ENCODE assay signal across 24 cellular contexts in the genomic region with DNA sequence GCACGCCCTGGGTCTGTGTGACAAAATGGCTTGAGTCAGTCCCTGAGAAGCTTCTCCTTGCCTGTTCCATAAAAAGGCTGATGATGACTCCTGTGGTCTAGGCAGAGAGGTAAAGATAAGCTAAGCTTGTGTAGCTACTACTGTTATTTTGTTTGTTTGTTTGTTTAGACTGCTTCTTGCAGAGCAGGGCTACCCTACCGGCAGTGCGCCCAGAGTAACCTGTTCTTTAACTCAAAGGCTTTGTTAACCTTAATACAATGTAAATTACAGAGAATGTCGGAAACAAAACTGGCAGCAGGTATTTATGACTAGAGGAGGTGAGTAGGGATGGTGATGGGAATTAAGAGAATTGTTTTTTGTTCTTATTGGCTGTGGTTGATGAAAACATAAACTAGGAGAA.
A peak's percentile ranks its signal among the peaks of the same experiment; 100 is the strongest.
DNase-seq lines count a peak whose midpoint lies in the region; ATAC-seq, FAIRE-seq and TF ChIP-seq lines count a peak whose summit lies in the region.
"Had no signal": no experiment of that assay in that cellular context is flagged by ENCODE, and none has a peak within 500 bp of the region (broad histone marks: within the 10 kb centered on the region; RNA-seq: fewer than 3 reads in every experiment).

No MANE protein-coding gene starts in this region.

- H4K5ac ChIP-seq in H9 (ENCODE audit: insufficient read length, low read depth, low read length): no peak overlapping the region
- H4K5ac ChIP-seq in H1 (ENCODE audit: insufficient read length, low read depth, low read length): no peak overlapping the region

- H3K23me2 ChIP-seq in H9 (ENCODE audit: insufficient read length, low read depth, low read length, poor library complexity, severe bottlenecking) (peaks cover 3% of the 10 kb centered on the region), H1 (ENCODE audit: low read depth, low read length) (no peaks in the 10 kb centered on the region)

- H3K27ac Mint-ChIP-seq in natural killer cell: peak overlapping the region; percentile 55 to 77
- peak overlapping the region in 1 of 2 donors; percentile 69 for H3K27ac Mint-ChIP-seq in natural killer cell treated with Interleukin-12 subunit alpha and Interleukin-12 subunit beta and Interleukin-15 and Interleukin-18, amount 100 ng/mL, for 72 hours
- peak overlapping the region; percentile 22 to 73 (median 42); a peak in 3 of 7 replicates for H3K27ac Mint-ChIP-seq in H9
- H3K27ac Mint-ChIP-seq: IgD-negative memory B cell had no signal

- H3K56ac ChIP-seq in H9 (ENCODE audit: insufficient read length, low read depth, low read length): no peak overlapping the region
- H3K56ac ChIP-seq in H1 (replicated peaks; ENCODE audit: insufficient read length, low read depth, low read length): no peak overlapping the region

- H3K27me3 Mint-ChIP-seq in natural killer cell (ENCODE audit: low read depth in 2 of 2): no peaks in the 10 kb centered on the region
- H3K27me3 Mint-ChIP-seq in natural killer cell treated with Interleukin-12 subunit alpha and Interleukin-12 subunit beta and Interleukin-15 and Interleukin-18, amount 100 ng/mL, for 72 hours: no peaks in the 10 kb centered on the region
- no peaks in the 10 kb centered on the region for H3K27me3 Mint-ChIP-seq in H9 (ENCODE audit: low read depth)
- H3K27me3 Mint-ChIP-seq: CD4-positive, CD25-positive, alpha-beta regulatory T cell; IgD-negative memory B cell had no signal

- H2BK120ac ChIP-seq in H9 (ENCODE audit: low read depth, low read length, poor library complexity, severe bottlenecking) (no peak overlapping the region), H1 (replicated peaks; ENCODE audit: low read depth, low read length) (no peak overlapping the region)

- peaks cover 4% of the 10 kb centered on the region for H3K79me1 ChIP-seq in H9 (ENCODE audit: insufficient read depth, low read depth, low read length, poor library complexity, severe bottlenecking)
- peaks cover 3% of the 10 kb centered on the region; the same call in 1 of the 2 replicates for H3K79me1 ChIP-seq in H1 (ENCODE audit: low read depth, low read length)

- FAIRE-seq in H1 (lab: Jason Lieb, UNC): peak; percentile 58
- FAIRE-seq: G401.6, GM18507, RCC 7860 had no signal

- H3K4ac ChIP-seq in H9 (ENCODE audit: low read depth, low read length) (no peak overlapping the region), H1 (replicated peaks; ENCODE audit: insufficient read length, low read depth, low read length) (no peak overlapping the region)

- H3K36me3 Mint-ChIP-seq in natural killer cell (no peaks in the 10 kb centered on the region), H9 (ENCODE audit: insufficient read depth in 1 of 3, low read depth in 3 of 3) (peaks cover 0 to 6% (median 4%) of the 10 kb centered on the region in 3 experiments; a peak in 5 of 7 replicates)
- peaks cover 4% of the 10 kb centered on the region for H3K36me3 Mint-ChIP-seq in natural killer cell treated with Interleukin-12 subunit alpha and Interleukin-12 subunit beta and Interleukin-15 and Interleukin-18, amount 100 ng/mL, for 72 hours

- H3K9me3 Mint-ChIP-seq in natural killer cell (no peaks in the 10 kb centered on the region), H9 (peaks cover 0 to 3% of the 10 kb centered on the region in 2 experiments; a peak in 2 of 5 replicates)
- no peaks in the 10 kb centered on the region for H3K9me3 Mint-ChIP-seq in natural killer cell treated with Interleukin-12 subunit alpha and Interleukin-12 subunit beta and Interleukin-15 and Interleukin-18, amount 100 ng/mL, for 72 hours

- H3K9me3 ChIP-seq in H9 (ENCODE audit: control insufficient read depth, low read depth, low read length): no peaks in the 10 kb centered on the region
- peaks cover 0 to 2% of the 10 kb centered on the region in 2 experiments; a peak in 1 of 4 replicates for H3K9me3 ChIP-seq in H1 (ENCODE audit: insufficient read depth in 2 of 2, low read depth in 1 of 2, low read length in 1 of 2)
- H3K9me3 ChIP-seq in stomach: no peaks in the 10 kb centered on the region
- H3K9me3 ChIP-seq: BE2C, SJSA1 had no signal

- H4K91ac ChIP-seq in H9 (ENCODE audit: insufficient read length, low read depth, low read length) (no peak overlapping the region), H1 (replicated peaks; ENCODE audit: insufficient read length, low read length) (no peak overlapping the region)

- ATAC-seq in natural killer cell (no peak), GM21717 (IDR thresholded peaks at IDR 0.05; ENCODE audit: unreplicated experiment) (no peak)
- ATAC-seq in natural killer cell treated with Interleukin-12 subunit alpha and Interleukin-12 subunit beta and Interleukin-15 and Interleukin-18, amount 100 ng/mL, for 72 hours: no peak

- CTCF ChIA-PET in H1 (lab: Charles Lee; ENCODE audit: partially characterized antibody): interaction anchor here (1.0 to 2.7 kb wide), 4 partner anchors 8 to 279 kb away, joined by 3 to 8 read pairs (median 3); no protein-coding TSS in a partner anchor

- DNase-seq in natural killer cell (no peak), H9 (no peak), H1 (ENCODE audit: low read depth in 1 of 2, low spot score in 2 of 2) (no peak), stomach (no peak), occipital lobe (lab: John Stamatoyannopoulos, UW) (no peak), iPS-NIHi11 (ENCODE audit: low spot score) (no peak)
- DNase-seq in natural killer cell treated with Interleukin-12 subunit alpha and Interleukin-12 subunit beta and Interleukin-15 and Interleukin-18, amount 100 ng/mL, for 72 hours (ENCODE audit: low spot score): no peak
- DNase-seq: BE2C; Calu3; CD4-positive, CD25-positive, alpha-beta regulatory T cell; DMS153; GOT3; Karpas-422; NCI-H1694; NCI-H2081; NCI-H2171; NCI-H524 treated with DMSO at 0.1 percent for 48 hours; OCI-M1 had no signal

- no peak overlapping the region for H2AFZ ChIP-seq in H9 (ENCODE audit: low read length)
- H2AFZ ChIP-seq in H1 (ENCODE audit: low read length): no peak overlapping the region

- H3K9ac ChIP-seq in H9 (ENCODE audit: extremely low read depth, insufficient read length, low read length) (no peak overlapping the region), H1 (replicated peaks in 1 of 4; ENCODE audit: extremely low read depth in 1 of 4, low read depth in 3 of 4, low read length in 3 of 4) (no peak overlapping the region)

- no peak overlapping the region for H2BK15ac ChIP-seq in H9 (ENCODE audit: low read depth, low read length)
- no peak overlapping the region for H2BK15ac ChIP-seq in H1 (ENCODE audit: low read length)

- no peak for TF ChIP-seq RAD21 in H1 (IDR thresholded peaks at IDR 0.05 in 1 of 2, conservative IDR thresholded peaks at IDR 0.05 in 1 of 2; ENCODE audit: low read depth in 2 of 2, low read length in 2 of 2)

- no peak for TF ChIP-seq EP300 in H1 (IDR thresholded peaks at IDR 0.05; ENCODE audit: borderline replicate concordance in 1 of 2, low read depth in 2 of 2, low read length in 2 of 2)
- TF ChIP-seq EP300 in stomach (IDR thresholded peaks at IDR 0.05): no peak

- intact Hi-C loops in natural killer cell (cut with micrococcal nuclease): no loop called here
- intact Hi-C loops in stomach (cut with DNase I; ENCODE audit: low total_unique reads): no loop called here

- H3K4me1 ChIP-seq in H9 (ENCODE audit: insufficient read depth, low read length) (peaks cover 8% of the 10 kb centered on the region), H1 (replicated peaks in 1 of 4; ENCODE audit: control insufficient read depth in 3 of 4, insufficient read depth in 4 of 4, low read length in 3 of 4) (peaks cover 0 to 6% (median 1%) of the 10 kb centered on the region in 4 experiments; a peak in 4 of 7 replicates), stomach (peaks cover 24 to 53% (median 40%) of the 10 kb centered on the region in 4 donors)
- H3K4me1 ChIP-seq: BE2C, SJSA1 had no signal

- no peak for TF ChIP-seq POLR2A in H1 (IDR thresholded peaks at IDR 0.05; ENCODE audit: control extremely low read depth in 1 of 2, low read depth in 2 of 2, low read length in 2 of 2)
- no peak for TF ChIP-seq POLR2A in stomach (IDR thresholded peaks at IDR 0.05)

- H3K79me2 ChIP-seq in H9 (ENCODE audit: insufficient read depth, low read length): peaks cover 8% of the 10 kb centered on the region; the same call in 1 of the 2 replicates
- H3K79me2 ChIP-seq in H1 (ENCODE audit: control insufficient read depth in 1 of 2, insufficient read depth in 2 of 2, low read length in 2 of 2): peaks cover 0 to 27% of the 10 kb centered on the region in 2 experiments; a peak in 1 of 4 replicates

- H3K27me3 ChIP-seq in H9 (ENCODE audit: insufficient read depth, low read length) (no peaks in the 10 kb centered on the region), H1 (replicated peaks in 1 of 4; ENCODE audit: control insufficient read depth in 3 of 4, extremely low read depth in 1 of 4, insufficient read depth in 3 of 4, low read length in 3 of 4) (no peaks in the 10 kb centered on the region; a peak in 3 of 7 replicates), stomach (no peaks in the 10 kb centered on the region)
- H3K27me3 ChIP-seq: BE2C had no signal

- H3K4me1 Mint-ChIP-seq in natural killer cell (peaks cover 71 to 75% of the 10 kb centered on the region in 2 donors), H9 (peaks cover 27 to 31% of the 10 kb centered on the region in 2 experiments)
- H3K4me1 Mint-ChIP-seq in natural killer cell treated with Interleukin-12 subunit alpha and Interleukin-12 subunit beta and Interleukin-15 and Interleukin-18, amount 100 ng/mL, for 72 hours (ENCODE audit: low read depth in 2 of 2): peaks cover 57 to 63% of the 10 kb centered on the region in 2 donors
- H3K4me1 Mint-ChIP-seq: IgD-negative memory B cell had no signal

- H2BK20ac ChIP-seq in H9 (ENCODE audit: low read depth, low read length, poor library complexity, severe bottlenecking): no peak overlapping the region
- no peak overlapping the region for H2BK20ac ChIP-seq in H1 (ENCODE audit: low read length)

- no peaks in the 10 kb centered on the region for H4K20me1 ChIP-seq in H9 (ENCODE audit: control insufficient read depth, insufficient read depth, insufficient read length)
- H4K20me1 ChIP-seq in H1 (replicated peaks in 1 of 2; ENCODE audit: control insufficient read depth in 1 of 2, insufficient read depth in 2 of 2, low read length in 2 of 2): no peaks in the 10 kb centered on the region

- WGBS in H9 (ENCODE audit: extremely low coverage, insufficient read length, low lambda C conversion rate): no CpG with 5 or more reads among the region's 4 CpGs
- WGBS in H1 (ENCODE audit: extremely low coverage in 1 of 2, insufficient coverage in 1 of 2, insufficient read length in 1 of 2, insufficient replicate concordance in 2 of 2, low coverage in 1 of 2, low lambda C conversion rate in 2 of 2, missing lambda C conversion rate in 1 of 2), 2 experiments: 56% methylated on average over 4 of the region's 4 CpGs; no CpG with 5 or more reads in 1 of the 2 experiments
- 54 to 72% (median 65%) methylated on average over 4 of the region's 4 CpGs for WGBS in stomach, 5 donors

- H3K23ac ChIP-seq in H9 (ENCODE audit: insufficient read length, low read depth, low read length): no peak overlapping the region
- no peak overlapping the region for H3K23ac ChIP-seq in H1 (ENCODE audit: insufficient read length)

- H3K14ac ChIP-seq in H9 (ENCODE audit: insufficient read depth, low read length) (no peak overlapping the region), H1 (ENCODE audit: insufficient read length) (no peak overlapping the region)

- no peak overlapping the region for H3T11ph ChIP-seq in H9 (ENCODE audit: low read length)

- TF ChIP-seq CTCF in natural killer cell (IDR thresholded peaks at IDR 0.05): no peak
- no peak for TF ChIP-seq CTCF in H9 (conservative IDR thresholded peaks at IDR 0.05)
- TF ChIP-seq CTCF in H1 (IDR thresholded peaks at IDR 0.05; ENCODE audit: control extremely low read depth in 1 of 3, insufficient read depth in 1 of 3, low read depth in 1 of 3, low read length in 3 of 3): no peak
- TF ChIP-seq CTCF in stomach (IDR thresholded peaks at IDR 0.05): no peak

- H2BK12ac ChIP-seq in H9 (ENCODE audit: insufficient read length, low read depth, low read length) (no peak overlapping the region), H1 (ENCODE audit: low read depth, low read length) (no peak overlapping the region)

- H3K27ac ChIP-seq in H9 (ENCODE audit: insufficient read length, low read depth, low read length): no peak overlapping the region
- H3K27ac ChIP-seq in H1 (ENCODE audit: low read depth, low read length): no peak overlapping the region
- H3K27ac ChIP-seq in stomach: peak overlapping the region; percentile 7 to 75 (median 33)
- H3K27ac ChIP-seq: SJSA1 had no signal

- no peak overlapping the region for H2AK5ac ChIP-seq in H9 (ENCODE audit: insufficient read length, low read length)
- no peak overlapping the region for H2AK5ac ChIP-seq in H1 (ENCODE audit: low read depth, low read length)

- H3K4me2 ChIP-seq in H9 (ENCODE audit: insufficient read depth, insufficient read length, low read length): no peak overlapping the region
- peak overlapping the region in 1 of 2 experiments; percentile 30; a peak in 1 of 4 replicates for H3K4me2 ChIP-seq in H1 (ENCODE audit: insufficient read depth in 1 of 2, low read depth in 2 of 2, low read length in 2 of 2)

- POLR2A ChIA-PET in H1 (lab: Charles Lee; ENCODE audit: partially characterized antibody): interaction anchor here (0.6 to 1.0 kb wide), 2 partner anchors 10 to 132 kb away, joined by 4 read pairs; no protein-coding TSS in a partner anchor

- H4K8ac ChIP-seq in H9 (replicated peaks; ENCODE audit: insufficient read length, low read depth, low read length): no peak overlapping the region
- no peak overlapping the region for H4K8ac ChIP-seq in H1 (ENCODE audit: extremely low read depth, insufficient read depth, low read length)

- H3K4me3 Mint-ChIP-seq in natural killer cell (no peak overlapping the region), H9 (no peak overlapping the region)
- no peak overlapping the region for H3K4me3 Mint-ChIP-seq in natural killer cell treated with Interleukin-12 subunit alpha and Interleukin-12 subunit beta and Interleukin-15 and Interleukin-18, amount 100 ng/mL, for 72 hours
- H3K4me3 Mint-ChIP-seq: CD4-positive, CD25-positive, alpha-beta regulatory T cell; IgD-negative memory B cell had no signal

- H3K4me3 ChIP-seq in H1 (ENCODE audit: extremely low read depth in 1 of 4, insufficient read depth in 2 of 4, low read depth in 3 of 4, low read length in 4 of 4) (no peak overlapping the region), stomach (no peak overlapping the region)
- H3K4me3 ChIP-seq: SJSA1 had no signal

- no peak overlapping the region for H3K18ac ChIP-seq in H9 (ENCODE audit: insufficient read length, low read depth, low read length)
- no peak overlapping the region for H3K18ac ChIP-seq in H1 (ENCODE audit: extremely low read depth, low read length)

- H3K36me3 ChIP-seq in H1 (ENCODE audit: control insufficient read depth in 2 of 4, insufficient read depth in 4 of 4, low read length in 3 of 4): no peaks in the 10 kb centered on the region
- H3K36me3 ChIP-seq in stomach: no peaks in the 10 kb centered on the region
- H3K36me3 ChIP-seq: BE2C, SJSA1 had no signal

- no peak overlapping the region for H2BK5ac ChIP-seq in H9 (ENCODE audit: insufficient read length, low read length)
- no peak overlapping the region for H2BK5ac ChIP-seq in H1 (ENCODE audit: low read depth, low read length)

Comparison
In these comparisons a context has a peak if more than half of its experiments do, and no peak if none do; other contexts are left out.
1. H3K27ac ChIP-seq: peak in stomach (5 of 5); none in H9 (single experiment) and H1 (single experiment).